ENCODE assay signal across 10 cellular contexts in the genomic region with DNA sequence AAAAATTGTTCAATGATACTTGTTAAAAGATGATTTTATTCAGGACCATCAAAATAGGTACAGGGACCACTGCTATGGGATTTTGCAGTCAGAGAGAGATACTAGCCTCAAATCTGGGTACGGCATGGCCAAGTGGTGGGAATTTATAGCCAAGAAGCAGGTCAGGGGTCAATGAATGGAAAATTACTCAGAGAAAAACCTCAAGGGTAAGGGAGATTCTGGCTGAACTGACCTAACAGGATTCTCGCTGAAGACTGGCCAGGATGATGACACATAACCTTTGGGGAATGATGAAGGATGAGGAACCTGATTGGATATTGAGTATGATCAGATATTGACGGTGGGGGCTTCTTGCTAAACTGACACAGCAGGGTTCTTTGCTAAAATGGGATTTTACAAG. TPM values are rescaled to one million over a fixed set of nuclear protein-coding genes. Genes with fewer than 3 reads are reported as not detected.
DNase-seq lines count a peak whose midpoint lies in the region; ATAC-seq and TF ChIP-seq lines count a peak whose summit lies in the region.
"Had no signal": no experiment of that assay in that cellular context is flagged by ENCODE, and none has a peak within 500 bp of the region (broad histone marks: within the 10 kb centered on the region; RNA-seq: fewer than 3 reads in every experiment).

No MANE protein-coding gene starts in this region.

- no peak for ATAC-seq in HG03521 (IDR thresholded peaks at IDR 0.05; ENCODE audit: unreplicated experiment)
- no peak for ATAC-seq in GM18858 (IDR thresholded peaks at IDR 0.05; ENCODE audit: unreplicated experiment)
- ATAC-seq: stimulated activated naive CD8-positive, alpha-beta T cell treated with anti-CD3 and anti-CD28 coated beads, Interleukin-15, amount 100 ng/mL, for 72 hours had no signal

- no peak overlapping the region for H2AK5ac ChIP-seq in mesenchymal stem cell (ENCODE audit: low read length, severe bottlenecking)

- H3K4me2 ChIP-seq in mesenchymal stem cell (ENCODE audit: low read length, poor library complexity, severe bottlenecking), result no peak overlapping the region

- H3K14ac ChIP-seq in mesenchymal stem cell (ENCODE audit: low read length in 2 of 2), result no peak overlapping the region

- H3K23ac ChIP-seq in mesenchymal stem cell (ENCODE audit: low read length in 2 of 2), result no peak overlapping the region

- H2AFZ ChIP-seq in mesenchymal stem cell (ENCODE audit: low read depth, low read length), result no peak overlapping the region

- WGBS in mesenchymal stem cell, result 2% methylated on average over 3 of the region's 3 CpGs

- H3K27me3 ChIP-seq in breast epithelium (no peaks in the 10 kb centered on the region), mesenchymal stem cell (ENCODE audit: control insufficient read depth in 1 of 2, insufficient read depth in 1 of 2, low read length in 2 of 2) (no peaks in the 10 kb centered on the region)
- H3K27me3 ChIP-seq: neutrophil had no signal

- DNase-seq in AG08395 (ENCODE audit: low spot score) (peak; percentile 10), HFF-Myc (ENCODE audit: extremely low read depth, low read depth) (peak; percentile 22), breast epithelium (ENCODE audit: low spot score in 2 of 2) (no peak), mesenchymal stem cell (peak; percentile 91), erythroblast (lab: John Stamatoyannopoulos, UW) (no peak), SHP77 treated with DMSO at 0.1 percent for 48 hours (lab: John Stamatoyannopoulos, UW) (no peak)
- DNase-seq: stimulated activated naive CD8-positive, alpha-beta T cell treated with anti-CD3 and anti-CD28 coated beads, Interleukin-15, amount 100 ng/mL, for 72 hours had no signal

- H3K4me1 ChIP-seq in breast epithelium, result no peaks in the 10 kb centered on the region
- no peaks in the 10 kb centered on the region for H3K4me1 ChIP-seq in mesenchymal stem cell (ENCODE audit: control insufficient read depth, insufficient read depth, low read depth, low read length)

- intact Hi-C loops in breast epithelium (cut with DNase I; ENCODE audit: low total_unique reads), result no loop called here

- no peak overlapping the region for H2BK5ac ChIP-seq in mesenchymal stem cell (ENCODE audit: low read depth, low read length, poor library complexity, severe bottlenecking)

- peak overlapping the region; percentile 23 to 28 for H3K27ac ChIP-seq in breast epithelium
- H3K27ac ChIP-seq in mesenchymal stem cell (ENCODE audit: low read length, poor library complexity, severe bottlenecking), result no peak overlapping the region
- H3K27ac ChIP-seq: neutrophil had no signal

- no peak overlapping the region for H2BK12ac ChIP-seq in mesenchymal stem cell (ENCODE audit: low read length in 2 of 2)

- H4K8ac ChIP-seq in mesenchymal stem cell (ENCODE audit: low read length), result no peak overlapping the region

- H3K18ac ChIP-seq in mesenchymal stem cell (ENCODE audit: low read depth in 1 of 2, low read length in 2 of 2), result no peak overlapping the region

- peak overlapping the region; percentile 86 for H3K9ac ChIP-seq in mesenchymal stem cell (ENCODE audit: low read length)

- TF ChIP-seq POLR2A in breast epithelium (IDR thresholded peaks at IDR 0.05), result no peak
- no peak for TF ChIP-seq POLR2A in erythroblast (IDR thresholded peaks at IDR 0.05; ENCODE audit: low read length)

- no peak overlapping the region for H3K4ac ChIP-seq in mesenchymal stem cell (ENCODE audit: low read depth in 1 of 2, low read length in 2 of 2)

- H3K4me3 ChIP-seq in HFF-Myc (replicated peaks; ENCODE audit: low read depth, low read length) (no peak overlapping the region), breast epithelium (no peak overlapping the region), mesenchymal stem cell (ENCODE audit: insufficient read depth in 1 of 2, low read depth in 1 of 2, low read length in 2 of 2) (peak overlapping the region in 1 of 2 experiments; percentile 66)

- H3K36me3 ChIP-seq in breast epithelium, result no peaks in the 10 kb centered on the region
- H3K36me3 ChIP-seq in mesenchymal stem cell (ENCODE audit: control insufficient read depth in 1 of 2, insufficient read depth in 2 of 2, low read depth in 1 of 2, low read length in 2 of 2), result no peaks in the 10 kb centered on the region
- H3K36me3 ChIP-seq: neutrophil had no signal

- H3K9me3 ChIP-seq in breast epithelium (no peaks in the 10 kb centered on the region), mesenchymal stem cell (ENCODE audit: control insufficient read depth, low read length) (no peaks in the 10 kb centered on the region)
- H3K9me3 ChIP-seq: neutrophil had no signal

- H2BK120ac ChIP-seq in mesenchymal stem cell (ENCODE audit: low read depth, low read length), result no peak overlapping the region

- TF ChIP-seq CTCF in HFF-Myc (IDR thresholded peaks at IDR 0.05; ENCODE audit: low read depth, low read length, missing control alignments) (no peak), breast epithelium (IDR thresholded peaks at IDR 0.05) (no peak)

- no peak overlapping the region for H4K91ac ChIP-seq in mesenchymal stem cell (ENCODE audit: low read length)

- H2BK15ac ChIP-seq in mesenchymal stem cell (ENCODE audit: low read depth, poor library complexity, severe bottlenecking), result no peak overlapping the region

- no peaks in the 10 kb centered on the region for H3K79me1 ChIP-seq in mesenchymal stem cell (replicated peaks; ENCODE audit: low read length, poor library complexity, severe bottlenecking)

RNA-seq across cellular contexts. Expression of gene DEPDC4, which starts 32.7 kb away (rescaled TPM):
- total RNA-seq in breast epithelium, result 1 to 10 TPM; 1.3 to 2.3 (median 2.0) TPM
- 0.97 TPM for polyA plus RNA-seq in mesenchymal stem cell (2013, experiment 1 of 2)
- 1.2 TPM for polyA plus RNA-seq in mesenchymal stem cell (2013, experiment 2 of 2)

RNA-seq across cellular contexts. Expression of gene SCYL2, which starts 32.8 kb away (rescaled TPM):
- 10 to 100 TPM; 39.4 to 92.2 (median 53.7) TPM for total RNA-seq in breast epithelium
- 30.9 TPM for polyA plus RNA-seq in mesenchymal stem cell (2013, experiment 1 of 2)
- polyA plus RNA-seq in mesenchymal stem cell (2013, experiment 2 of 2), result 32.0 TPM

RNA-seq across cellular contexts. Expression of gene ACTR6, which starts 33.6 kb away (rescaled TPM):
- 10 to 100 TPM; 11.2 to 33.5 (median 21.0) TPM for total RNA-seq in breast epithelium
- polyA plus RNA-seq in mesenchymal stem cell (2013, experiment 1 of 2), result 10.0 TPM
- polyA plus RNA-seq in mesenchymal stem cell (2013, experiment 2 of 2), result 10.5 TPM

Comparison
In these comparisons a context has a peak if more than half of its experiments do, and no peak if none do; other contexts are left out.
1. DNase-seq: peak in AG08395 (single experiment), HFF-Myc (single experiment) and mesenchymal stem cell (single experiment); none in breast epithelium (0 of 2), erythroblast (0 of 2) and SHP77 treated with DMSO at 0.1 percent for 48 hours (single experiment).